15 cellular contexts compared by ENCODE assay signal in the genomic region with DNA sequence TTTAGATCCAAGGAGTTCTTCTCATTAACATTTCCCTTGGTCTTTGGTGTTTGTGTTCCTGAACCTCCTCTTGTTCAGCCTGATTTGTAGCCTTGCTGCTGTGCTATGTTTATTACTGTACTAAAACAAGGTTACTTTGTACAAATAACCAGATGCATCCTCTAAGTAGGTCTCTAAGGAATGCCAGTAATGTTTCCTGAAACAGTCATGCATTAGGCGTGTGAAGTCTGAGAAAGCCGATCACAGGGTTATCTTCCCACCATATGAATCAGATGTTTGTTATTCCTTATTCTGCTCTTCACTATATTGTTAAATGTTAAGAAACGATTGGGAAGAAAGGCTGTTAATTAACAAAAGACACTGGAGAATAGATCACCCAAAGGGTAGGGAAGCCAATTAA.
A peak's percentile ranks its signal among the peaks of the same experiment; 100 is the strongest.
DNase-seq lines count a peak whose midpoint lies in the region; ATAC-seq, FAIRE-seq and TF ChIP-seq lines count a peak whose summit lies in the region.
"Had no signal": no experiment of that assay in that cellular context is flagged by ENCODE, and none has a peak within 500 bp of the region (broad histone marks: within the 10 kb centered on the region; RNA-seq: fewer than 3 reads in every experiment).

No MANE protein-coding gene starts in this region.

- no peak for FAIRE-seq in urothelium cell line (lab: Jason Lieb, UNC)

- no peak overlapping the region for H3K9ac ChIP-seq in adipocyte (ENCODE audit: low read length)
- H3K9ac ChIP-seq: parathyroid adenoma had no signal

- ATAC-seq in GM21723 (IDR thresholded peaks at IDR 0.05; ENCODE audit: unreplicated experiment) = no peak
- ATAC-seq: heart left ventricle had no signal

- TF ChIP-seq CTCF in foreskin fibroblast (IDR thresholded peaks at IDR 0.05; ENCODE audit: low read depth, low read length) = no peak

- H3K36me3 ChIP-seq in adipocyte (ENCODE audit: control insufficient read depth, insufficient read depth, low read length, severe bottlenecking) = no peaks in the 10 kb centered on the region
- H3K36me3 ChIP-seq: heart left ventricle had no signal

- H3K4me3 ChIP-seq in adipocyte (ENCODE audit: low read length) (no peak overlapping the region), foreskin fibroblast (ENCODE audit: low read depth in 1 of 2, low read length in 2 of 2) (no peak overlapping the region)
- H3K4me3 ChIP-seq: heart left ventricle, lung, SK-N-MC had no signal

- no peaks in the 10 kb centered on the region for H3K9me3 ChIP-seq in adipocyte (ENCODE audit: control insufficient read depth, low read length)
- H3K9me3 ChIP-seq: heart left ventricle had no signal

- no peaks in the 10 kb centered on the region for H3K27me3 ChIP-seq in adipocyte (replicated peaks; ENCODE audit: control insufficient read depth, insufficient read depth, low read length)
- H3K27me3 ChIP-seq: heart left ventricle had no signal

- H3K4me1 ChIP-seq in adipocyte (ENCODE audit: control insufficient read depth, insufficient read depth, low read length) = no peaks in the 10 kb centered on the region
- H3K4me1 ChIP-seq: heart left ventricle, parathyroid adenoma had no signal

- DNase-seq in HCEC 1CT = peak; percentile 4
- DNase-seq in adipocyte (ENCODE audit: low read depth) = peak; percentile 79
- peak; percentile 46 to 77 for DNase-seq in foreskin fibroblast
- peak; percentile 49 for DNase-seq in urothelium cell line (ENCODE audit: low spot score)
- DNase-seq in activated T-cell treated with anti-CD3 and anti-CD28 coated beads for 4 hours = no peak
- no peak for DNase-seq in T-helper 9 cell
- DNase-seq: activated CD4-positive, alpha-beta T cell treated with anti-CD3 and anti-CD28 coated beads for 4 hours; activated effector memory CD4-positive, alpha-beta T cell treated with anti-CD3 and anti-CD28 coated beads, Interleukin-2, amount 50 U/mL, for 16 hours; heart left ventricle; NCI-H1417 treated with DMSO at 0.1 percent for 48 hours; NCI-H526 had no signal

Comparison
In these comparisons a context has a peak if more than half of its experiments do, and no peak if none do; other contexts are left out.
1. DNase-seq: peak in HCEC 1CT (single experiment), adipocyte (single experiment), foreskin fibroblast (2 of 2) and urothelium cell line (single experiment); none in activated T-cell treated with anti-CD3 and anti-CD28 coated beads for 4 hours (single experiment) and T-helper 9 cell (single experiment).